Comparison of ENCODE assay signal across 1 cellular context in the genomic region with DNA sequence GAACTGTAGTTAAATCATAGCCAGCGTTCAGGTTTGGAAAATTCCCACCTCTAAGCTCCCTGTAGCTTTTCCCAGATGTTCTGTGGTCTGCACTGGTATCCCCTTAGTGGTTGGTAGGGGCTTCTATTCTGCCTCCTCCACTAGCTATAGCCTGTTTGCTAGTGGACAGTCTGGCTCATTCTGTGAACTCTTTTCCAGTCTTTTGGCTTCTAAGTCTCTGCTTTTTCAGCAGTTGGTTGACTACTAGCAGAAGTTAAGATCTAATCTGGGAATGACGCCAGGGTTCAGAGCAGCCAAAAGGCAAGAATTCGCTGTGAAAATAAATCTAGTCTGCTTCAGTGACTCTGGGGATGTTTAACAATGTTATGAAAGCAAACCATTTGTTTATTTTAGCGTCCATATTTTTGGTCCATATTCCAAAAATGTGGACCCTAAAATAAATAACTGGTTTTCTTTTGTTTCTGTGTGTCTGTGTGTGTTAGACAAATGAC.
TF ChIP-seq lines count a peak whose summit lies in the region.

No MANE protein-coding gene starts in this region.

TF ChIP-seq in HepG2, 621 proteins besides CTCF, POLR2A, EP300 and RAD21 (continued from another document and continues in another):
- no peak for TF ChIP-seq ZNF607 (CRISPR knock-in tag; IDR thresholded peaks at IDR 0.05; ENCODE audit: borderline replicate concordance)
- peak; percentile 76 for TF ChIP-seq MIXL1 (CRISPR knock-in tag; IDR thresholded peaks at IDR 0.05)
- TF ChIP-seq IKZF4 (CRISPR knock-in tag; IDR thresholded peaks at IDR 0.05; ENCODE audit: borderline replicate concordance, low read depth, not compliant biosample characterization): no peak
- no peak for TF ChIP-seq ZNF629 (CRISPR knock-in tag; conservative IDR thresholded peaks at IDR 0.05)
- no peak for TF ChIP-seq SP140L (CRISPR knock-in tag; IDR thresholded peaks at IDR 0.05; ENCODE audit: borderline replicate concordance)
- TF ChIP-seq MBNL3 (CRISPR knock-in tag; conservative IDR thresholded peaks at IDR 0.05): no peak
- TF ChIP-seq, protein P1, sequence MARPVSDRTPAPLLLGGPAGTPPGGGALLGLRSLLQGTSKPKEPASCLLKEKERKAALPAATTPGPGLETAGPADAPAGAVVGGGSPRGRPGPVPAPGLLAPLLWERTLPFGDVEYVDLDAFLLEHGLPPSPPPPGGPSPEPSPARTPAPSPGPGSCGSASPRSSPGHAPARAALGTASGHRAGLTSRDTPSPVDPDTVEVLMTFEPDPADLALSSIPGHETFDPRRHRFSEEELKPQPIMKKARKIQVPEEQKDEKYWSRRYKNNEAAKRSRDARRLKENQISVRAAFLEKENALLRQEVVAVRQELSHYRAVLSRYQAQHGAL (CRISPR knock-in tag; IDR thresholded peaks at IDR 0.05; ENCODE audit: not compliant biosample characterization): no peak
- no peak for TF ChIP-seq BORCS8-MEF2B (CRISPR knock-in tag; IDR thresholded peaks at IDR 0.05)
- TF ChIP-seq, protein P2, sequence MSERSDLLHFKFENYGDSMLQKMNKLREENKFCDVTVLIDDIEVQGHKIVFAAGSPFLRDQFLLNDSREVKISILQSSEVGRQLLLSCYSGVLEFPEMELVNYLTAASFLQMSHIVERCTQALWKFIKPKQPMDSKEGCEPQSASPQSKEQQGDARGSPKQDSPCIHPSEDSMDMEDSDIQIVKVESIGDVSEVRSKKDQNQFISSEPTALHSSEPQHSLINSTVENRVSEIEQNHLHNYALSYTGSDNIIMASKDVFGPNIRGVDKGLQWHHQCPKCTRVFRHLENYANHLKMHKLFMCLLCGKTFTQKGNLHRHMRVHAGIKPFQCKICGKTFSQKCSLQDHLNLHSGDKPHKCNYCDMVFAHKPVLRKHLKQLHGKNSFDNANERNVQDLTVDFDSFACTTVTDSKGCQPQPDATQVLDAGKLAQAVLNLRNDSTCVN (CRISPR knock-in tag; IDR thresholded peaks at IDR 0.05; ENCODE audit: borderline replicate concordance): no peak
- no peak for TF ChIP-seq MTA3 (CRISPR knock-in tag; IDR thresholded peaks at IDR 0.05)
- peak; percentile 93; the same call in 1 of the 2 replicates for TF ChIP-seq FOXJ3 (CRISPR knock-in tag; IDR thresholded peaks at IDR 0.05; ENCODE audit: borderline replicate concordance)
- TF ChIP-seq, protein P3, sequence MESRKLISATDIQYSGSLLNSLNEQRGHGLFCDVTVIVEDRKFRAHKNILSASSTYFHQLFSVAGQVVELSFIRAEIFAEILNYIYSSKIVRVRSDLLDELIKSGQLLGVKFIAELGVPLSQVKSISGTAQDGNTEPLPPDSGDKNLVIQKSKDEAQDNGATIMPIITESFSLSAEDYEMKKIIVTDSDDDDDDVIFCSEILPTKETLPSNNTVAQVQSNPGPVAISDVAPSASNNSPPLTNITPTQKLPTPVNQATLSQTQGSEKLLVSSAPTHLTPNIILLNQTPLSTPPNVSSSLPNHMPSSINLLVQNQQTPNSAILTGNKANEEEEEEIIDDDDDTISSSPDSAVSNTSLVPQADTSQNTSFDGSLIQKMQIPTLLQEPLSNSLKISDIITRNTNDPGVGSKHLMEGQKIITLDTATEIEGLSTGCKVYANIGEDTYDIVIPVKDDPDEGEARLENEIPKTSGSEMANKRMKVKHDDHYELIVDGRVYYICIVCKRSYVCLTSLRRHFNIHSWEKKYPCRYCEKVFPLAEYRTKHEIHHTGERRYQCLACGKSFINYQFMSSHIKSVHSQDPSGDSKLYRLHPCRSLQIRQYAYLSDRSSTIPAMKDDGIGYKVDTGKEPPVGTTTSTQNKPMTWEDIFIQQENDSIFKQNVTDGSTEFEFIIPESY (CRISPR knock-in tag; IDR thresholded peaks at IDR 0.05): no peak
- peak; percentile 66 for TF ChIP-seq PPARG (CRISPR knock-in tag; conservative IDR thresholded peaks at IDR 0.05)
- TF ChIP-seq DMAP1 (CRISPR knock-in tag; IDR thresholded peaks at IDR 0.05): no peak
- TF ChIP-seq, protein P4, sequence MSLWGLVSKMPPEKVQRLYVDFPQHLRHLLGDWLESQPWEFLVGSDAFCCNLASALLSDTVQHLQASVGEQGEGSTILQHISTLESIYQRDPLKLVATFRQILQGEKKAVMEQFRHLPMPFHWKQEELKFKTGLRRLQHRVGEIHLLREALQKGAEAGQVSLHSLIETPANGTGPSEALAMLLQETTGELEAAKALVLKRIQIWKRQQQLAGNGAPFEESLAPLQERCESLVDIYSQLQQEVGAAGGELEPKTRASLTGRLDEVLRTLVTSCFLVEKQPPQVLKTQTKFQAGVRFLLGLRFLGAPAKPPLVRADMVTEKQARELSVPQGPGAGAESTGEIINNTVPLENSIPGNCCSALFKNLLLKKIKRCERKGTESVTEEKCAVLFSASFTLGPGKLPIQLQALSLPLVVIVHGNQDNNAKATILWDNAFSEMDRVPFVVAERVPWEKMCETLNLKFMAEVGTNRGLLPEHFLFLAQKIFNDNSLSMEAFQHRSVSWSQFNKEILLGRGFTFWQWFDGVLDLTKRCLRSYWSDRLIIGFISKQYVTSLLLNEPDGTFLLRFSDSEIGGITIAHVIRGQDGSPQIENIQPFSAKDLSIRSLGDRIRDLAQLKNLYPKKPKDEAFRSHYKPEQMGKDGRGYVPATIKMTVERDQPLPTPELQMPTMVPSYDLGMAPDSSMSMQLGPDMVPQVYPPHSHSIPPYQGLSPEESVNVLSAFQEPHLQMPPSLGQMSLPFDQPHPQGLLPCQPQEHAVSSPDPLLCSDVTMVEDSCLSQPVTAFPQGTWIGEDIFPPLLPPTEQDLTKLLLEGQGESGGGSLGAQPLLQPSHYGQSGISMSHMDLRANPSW (CRISPR knock-in tag; IDR thresholded peaks at IDR 0.05; ENCODE audit: borderline replicate concordance): no peak
- TF ChIP-seq TARDBP (CRISPR knock-in tag; IDR thresholded peaks at IDR 0.05): peak; percentile 48; the same call in 1 of the 2 replicates
- no peak for TF ChIP-seq ZNF496 (CRISPR knock-in tag; IDR thresholded peaks at IDR 0.05; ENCODE audit: insufficient replicate concordance)
- TF ChIP-seq NCOA2 (CRISPR knock-in tag; IDR thresholded peaks at IDR 0.05): peak; percentile 89
- peak; percentile 36; the same call in 1 of the 2 replicates for TF ChIP-seq ZNF652 (CRISPR knock-in tag; IDR thresholded peaks at IDR 0.05; ENCODE audit: borderline replicate concordance, low read depth)
- TF ChIP-seq NKX3-1 (CRISPR knock-in tag; IDR thresholded peaks at IDR 0.05): no peak
- TF ChIP-seq, protein P5, sequence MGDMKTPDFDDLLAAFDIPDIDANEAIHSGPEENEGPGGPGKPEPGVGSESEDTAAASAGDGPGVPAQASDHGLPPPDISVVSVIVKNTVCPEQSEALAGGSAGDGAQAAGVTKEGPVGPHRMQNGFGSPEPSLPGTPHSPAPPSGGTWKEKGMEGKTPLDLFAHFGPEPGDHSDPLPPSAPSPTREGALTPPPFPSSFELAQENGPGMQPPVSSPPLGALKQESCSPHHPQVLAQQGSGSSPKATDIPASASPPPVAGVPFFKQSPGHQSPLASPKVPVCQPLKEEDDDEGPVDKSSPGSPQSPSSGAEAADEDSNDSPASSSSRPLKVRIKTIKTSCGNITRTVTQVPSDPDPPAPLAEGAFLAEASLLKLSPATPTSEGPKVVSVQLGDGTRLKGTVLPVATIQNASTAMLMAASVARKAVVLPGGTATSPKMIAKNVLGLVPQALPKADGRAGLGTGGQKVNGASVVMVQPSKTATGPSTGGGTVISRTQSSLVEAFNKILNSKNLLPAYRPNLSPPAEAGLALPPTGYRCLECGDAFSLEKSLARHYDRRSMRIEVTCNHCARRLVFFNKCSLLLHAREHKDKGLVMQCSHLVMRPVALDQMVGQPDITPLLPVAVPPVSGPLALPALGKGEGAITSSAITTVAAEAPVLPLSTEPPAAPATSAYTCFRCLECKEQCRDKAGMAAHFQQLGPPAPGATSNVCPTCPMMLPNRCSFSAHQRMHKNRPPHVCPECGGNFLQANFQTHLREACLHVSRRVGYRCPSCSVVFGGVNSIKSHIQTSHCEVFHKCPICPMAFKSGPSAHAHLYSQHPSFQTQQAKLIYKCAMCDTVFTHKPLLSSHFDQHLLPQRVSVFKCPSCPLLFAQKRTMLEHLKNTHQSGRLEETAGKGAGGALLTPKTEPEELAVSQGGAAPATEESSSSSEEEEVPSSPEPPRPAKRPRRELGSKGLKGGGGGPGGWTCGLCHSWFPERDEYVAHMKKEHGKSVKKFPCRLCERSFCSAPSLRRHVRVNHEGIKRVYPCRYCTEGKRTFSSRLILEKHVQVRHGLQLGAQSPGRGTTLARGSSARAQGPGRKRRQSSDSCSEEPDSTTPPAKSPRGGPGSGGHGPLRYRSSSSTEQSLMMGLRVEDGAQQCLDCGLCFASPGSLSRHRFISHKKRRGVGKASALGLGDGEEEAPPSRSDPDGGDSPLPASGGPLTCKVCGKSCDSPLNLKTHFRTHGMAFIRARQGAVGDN (CRISPR knock-in tag; IDR thresholded peaks at IDR 0.05): no peak
- peak; percentile 84; the same call in 1 of the 2 replicates for TF ChIP-seq GATA4 (IDR thresholded peaks at IDR 0.05; ENCODE audit: borderline replicate concordance, low read depth)
- no peak for TF ChIP-seq ZSCAN25 (CRISPR knock-in tag; IDR thresholded peaks at IDR 0.05)
- 0 out of 2 replicates have a peak, but pooled peaks have one; percentile 47 for TF ChIP-seq MIER2 (CRISPR knock-in tag; IDR thresholded peaks at IDR 0.05)
- no peak for TF ChIP-seq ZNF382 (CRISPR knock-in tag; IDR thresholded peaks at IDR 0.05; ENCODE audit: borderline replicate concordance)
- TF ChIP-seq CHCHD3 (CRISPR knock-in tag; IDR thresholded peaks at IDR 0.05): no peak
- 0 out of 2 replicates have a peak, but pooled peaks have one; percentile 31 for TF ChIP-seq ZNF788 (CRISPR knock-in tag; IDR thresholded peaks at IDR 0.05; ENCODE audit: borderline replicate concordance)
- no peak for TF ChIP-seq CBFB (CRISPR knock-in tag; IDR thresholded peaks at IDR 0.05)
- no peak for TF ChIP-seq JARID2 (CRISPR knock-in tag; IDR thresholded peaks at IDR 0.05; ENCODE audit: insufficient replicate concordance)
- peak; percentile 64 for TF ChIP-seq TCF7 (IDR thresholded peaks at IDR 0.05; ENCODE audit: low read depth)
- TF ChIP-seq, protein P6, sequence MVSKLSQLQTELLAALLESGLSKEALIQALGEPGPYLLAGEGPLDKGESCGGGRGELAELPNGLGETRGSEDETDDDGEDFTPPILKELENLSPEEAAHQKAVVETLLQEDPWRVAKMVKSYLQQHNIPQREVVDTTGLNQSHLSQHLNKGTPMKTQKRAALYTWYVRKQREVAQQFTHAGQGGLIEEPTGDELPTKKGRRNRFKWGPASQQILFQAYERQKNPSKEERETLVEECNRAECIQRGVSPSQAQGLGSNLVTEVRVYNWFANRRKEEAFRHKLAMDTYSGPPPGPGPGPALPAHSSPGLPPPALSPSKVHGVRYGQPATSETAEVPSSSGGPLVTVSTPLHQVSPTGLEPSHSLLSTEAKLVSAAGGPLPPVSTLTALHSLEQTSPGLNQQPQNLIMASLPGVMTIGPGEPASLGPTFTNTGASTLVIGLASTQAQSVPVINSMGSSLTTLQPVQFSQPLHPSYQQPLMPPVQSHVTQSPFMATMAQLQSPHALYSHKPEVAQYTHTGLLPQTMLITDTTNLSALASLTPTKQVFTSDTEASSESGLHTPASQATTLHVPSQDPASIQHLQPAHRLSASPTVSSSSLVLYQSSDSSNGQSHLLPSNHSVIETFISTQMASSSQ (IDR thresholded peaks at IDR 0.05; ENCODE audit: low read depth): no peak; the same call in 1 of the 2 replicates
- TF ChIP-seq, protein P6 (CRISPR knock-in tag; IDR thresholded peaks at IDR 0.05; ENCODE audit: borderline replicate concordance): peak; percentile 80; the same call in 1 of the 2 replicates
- TF ChIP-seq, protein P7, sequence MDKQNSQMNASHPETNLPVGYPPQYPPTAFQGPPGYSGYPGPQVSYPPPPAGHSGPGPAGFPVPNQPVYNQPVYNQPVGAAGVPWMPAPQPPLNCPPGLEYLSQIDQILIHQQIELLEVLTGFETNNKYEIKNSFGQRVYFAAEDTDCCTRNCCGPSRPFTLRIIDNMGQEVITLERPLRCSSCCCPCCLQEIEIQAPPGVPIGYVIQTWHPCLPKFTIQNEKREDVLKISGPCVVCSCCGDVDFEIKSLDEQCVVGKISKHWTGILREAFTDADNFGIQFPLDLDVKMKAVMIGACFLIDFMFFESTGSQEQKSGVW (CRISPR knock-in tag; IDR thresholded peaks at IDR 0.05; ENCODE audit: borderline replicate concordance): no peak
- TF ChIP-seq BCL6 (CRISPR knock-in tag; IDR thresholded peaks at IDR 0.05): peak; percentile 56
- TF ChIP-seq, protein P8, sequence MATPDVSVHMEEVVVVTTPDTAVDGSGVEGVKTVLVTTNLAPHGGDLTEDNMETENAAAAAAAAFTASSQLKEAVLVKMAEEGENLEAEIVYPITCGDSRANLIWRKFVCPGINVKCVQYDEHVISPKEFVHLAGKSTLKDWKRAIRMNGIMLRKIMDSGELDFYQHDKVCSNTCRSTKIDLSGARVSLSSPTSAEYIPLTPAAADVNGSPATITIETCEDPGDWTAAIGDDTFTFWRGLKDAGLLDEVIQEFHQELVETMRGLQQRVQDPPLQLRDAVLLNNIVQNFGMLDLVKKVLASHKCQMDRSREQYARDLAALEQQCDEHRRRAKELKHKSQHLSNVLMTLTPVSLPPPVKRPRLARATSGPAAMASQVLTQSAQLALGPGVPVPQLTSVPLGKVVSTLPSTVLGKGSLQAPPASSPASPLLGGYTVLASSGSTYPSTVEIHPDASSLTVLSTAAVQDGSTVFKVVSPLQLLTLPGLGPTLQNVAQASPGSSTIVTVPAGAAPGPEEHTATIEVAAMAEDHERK (CRISPR knock-in tag; IDR thresholded peaks at IDR 0.05; ENCODE audit: low read depth): no peak
- TF ChIP-seq TAF15 (IDR thresholded peaks at IDR 0.05; ENCODE audit: low read depth, low read length, poor library complexity, severe bottlenecking): no peak
- TF ChIP-seq NFIC (IDR thresholded peaks at IDR 0.05; ENCODE audit: low read length): peak; percentile 84
- TF ChIP-seq, protein P9, sequence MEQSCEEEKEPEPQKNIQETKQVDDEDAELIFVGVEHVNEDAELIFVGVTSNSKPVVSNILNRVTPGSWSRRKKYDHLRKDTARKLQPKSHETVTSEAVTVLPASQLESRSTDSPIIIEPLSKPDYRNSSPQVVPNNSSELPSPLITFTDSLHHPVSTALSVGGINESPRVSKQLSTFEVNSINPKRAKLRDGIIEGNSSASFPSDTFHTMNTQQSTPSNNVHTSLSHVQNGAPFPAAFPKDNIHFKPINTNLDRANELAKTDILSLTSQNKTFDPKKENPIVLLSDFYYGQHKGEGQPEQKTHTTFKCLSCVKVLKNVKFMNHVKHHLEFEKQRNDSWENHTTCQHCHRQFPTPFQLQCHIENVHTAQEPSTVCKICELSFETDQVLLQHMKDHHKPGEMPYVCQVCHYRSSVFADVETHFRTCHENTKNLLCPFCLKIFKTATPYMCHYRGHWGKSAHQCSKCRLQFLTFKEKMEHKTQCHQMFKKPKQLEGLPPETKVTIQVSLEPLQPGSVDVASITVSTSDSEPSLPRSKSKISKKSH (CRISPR knock-in tag; IDR thresholded peaks at IDR 0.05; ENCODE audit: borderline replicate concordance): no peak
- no peak for TF ChIP-seq KAT2B (IDR thresholded peaks at IDR 0.05; ENCODE audit: borderline replicate concordance, low read depth, low read length)
- TF ChIP-seq ISL2 (CRISPR knock-in tag; IDR thresholded peaks at IDR 0.05): peak; percentile 91
